In the genomic region with DNA sequence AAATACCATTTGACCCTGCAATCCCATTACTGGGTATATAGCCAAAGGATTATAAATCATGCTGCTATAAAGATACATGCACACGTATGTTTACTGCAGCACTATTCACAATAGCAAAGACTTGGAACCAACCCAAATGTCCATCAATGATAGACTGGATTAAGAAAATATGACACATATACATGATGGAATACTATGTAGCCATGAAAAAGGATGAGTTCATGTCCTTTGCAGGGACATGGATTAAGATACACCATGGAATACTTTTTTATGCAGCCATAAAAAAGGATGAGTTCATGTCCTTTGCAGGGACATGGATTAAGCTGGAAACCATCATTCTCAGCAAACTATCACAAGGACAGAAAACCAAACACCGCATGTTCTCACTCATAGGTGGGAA, we compare ENCODE assay signal across 2 cellular contexts.
DNase-seq lines count a peak whose midpoint lies in the region; ATAC-seq, FAIRE-seq and TF ChIP-seq lines count a peak whose summit lies in the region.
"Not testable (repeated sequence)": the region's sequence is repeated elsewhere in the genome, so short reads cannot be mapped to it uniquely, and the experiment has no call there.

No MANE protein-coding gene starts in this region.

- not testable (repeated sequence) for TF ChIP-seq RAD21 in K562 (CRISPR knock-in tag; conservative IDR thresholded peaks at IDR 0.05 in 1 of 2, IDR thresholded peaks at IDR 0.05 in 1 of 2)

- not testable (repeated sequence) for H3K36me3 ChIP-seq in HEK293 (ENCODE audit: control insufficient read depth in 2 of 2, insufficient read depth in 1 of 2, low read length in 2 of 2); K562 (ENCODE audit: control insufficient read depth, insufficient read depth, low read length)

- H3K4me2 ChIP-seq in K562 (ENCODE audit: insufficient read depth, low read length), result not testable (repeated sequence)

- not testable (repeated sequence) for TF ChIP-seq EP300 in K562 (IDR thresholded peaks at IDR 0.05; ENCODE audit: low read length)

- H3K4me3 ChIP-seq in HEK293 (ENCODE audit: low read depth, low read length); K562: not testable (repeated sequence)

- ATAC-seq in K562, result not testable (repeated sequence)

- not testable (repeated sequence) for H3K9me3 ChIP-seq in HEK293 (ENCODE audit: control insufficient read depth, insufficient read depth, low read depth, low read length); K562 (replicated peaks; ENCODE audit: control insufficient read depth, insufficient read depth, low read depth, low read length)

- CTCF ChIA-PET in HEK293 (lab: Yijun Ruan, JAX); K562 (lab: Yijun Ruan, JAX; ENCODE audit: low intra/inter-chr PET ratio): not testable (repeated sequence)

- H3K27me3 ChIP-seq in K562 (ENCODE audit: control insufficient read depth in 2 of 2, insufficient read depth in 2 of 2, low read length in 2 of 2), result not testable (repeated sequence)

- not testable (repeated sequence) for DNase-seq in K562 (ENCODE audit: extremely low read depth in 1 of 4, low spot score in 3 of 4)

- H3K9me1 ChIP-seq in K562 (ENCODE audit: control insufficient read depth, insufficient read depth, low read length), result not testable (repeated sequence)

- 0% methylated on average over 1 of the region's 2 CpGs for WGBS in K562 (ENCODE audit: insufficient coverage, low coverage, missing lambda C conversion rate)

- TF ChIP-seq CTCF in HEK293 (tag by site-specific recombination; IDR thresholded peaks at IDR 0.05); K562 (IDR thresholded peaks at IDR 0.05 in 2 of 3, conservative IDR thresholded peaks at IDR 0.05 in 1 of 3; ENCODE audit: insufficient read depth in 2 of 3, low read depth in 1 of 3, low read length in 3 of 3): not testable (repeated sequence)

- not testable (repeated sequence) for TF ChIP-seq POLR2A in K562 (conservative IDR thresholded peaks at IDR 0.05)

- not testable (repeated sequence) for BruUV-seq in K562 (replicated peaks; lab: Mats Ljungman, UMichigan)

- POLR2A ChIA-PET in HEK293 (lab: Yijun Ruan, JAX); K562 (lab: Yijun Ruan, JAX): not testable (repeated sequence)

- FAIRE-seq in K562 (lab: Jason Lieb, UNC), result not testable (repeated sequence)

- not testable (repeated sequence) for H3K79me2 ChIP-seq in K562 (ENCODE audit: control insufficient read depth, insufficient read depth, low read length)

- H3K4me1 ChIP-seq in HEK293 (ENCODE audit: control insufficient read depth, insufficient read depth, low read length); K562 (replicated peaks in 1 of 2; ENCODE audit: control insufficient read depth in 2 of 2, insufficient read depth in 2 of 2, low read length in 2 of 2): not testable (repeated sequence)

- not testable (repeated sequence) for H3K9ac ChIP-seq in K562 (ENCODE audit: insufficient read depth in 1 of 2, low read depth in 2 of 2, low read length in 2 of 2)

- intact Hi-C loops in K562 (cut with micrococcal nuclease), result not testable (repeated sequence)

- H2AFZ ChIP-seq in K562 (ENCODE audit: low read depth, low read length), result not testable (repeated sequence)

- in situ Hi-C loops in K562 (cut with MboI), result not testable (repeated sequence)

- H4K20me1 ChIP-seq in K562 (replicated peaks; ENCODE audit: control insufficient read depth, insufficient read depth, low read length), result not testable (repeated sequence)

- not testable (repeated sequence) for H3K27ac ChIP-seq in HEK293 (ENCODE audit: extremely low read depth, low read depth, low read length); K562 (ENCODE audit: extremely low read depth, low read depth, low read length)

TF ChIP-seq in HEK293, 187 proteins besides CTCF, POLR2A, EP300 and RAD21:
- TF ChIP-seq ZNF146 (tag by site-specific recombination; IDR thresholded peaks at IDR 0.05), result peak; percentile 84

TF ChIP-seq in K562, 482 proteins besides CTCF, POLR2A, EP300 and RAD21:
- TF ChIP-seq ZNF146 (CRISPR knock-in tag; IDR thresholded peaks at IDR 0.05; ENCODE audit: unreplicated experiment), result peak; percentile 60
